In genomic region chr11:75350743-75351540, GRCh38 we compare ENCODE assay signal across 8 cellular contexts. TPM values are rescaled to one million over a fixed set of nuclear protein-coding genes. Genes with fewer than 3 reads are reported as not detected.
DNase-seq lines count a peak whose midpoint lies in the region; ATAC-seq, FAIRE-seq and TF ChIP-seq lines count a peak whose summit lies in the region.

No MANE protein-coding gene starts in this region.

- peak overlapping the region; percentile 58 for H3K4me3 ChIP-seq in AG09309 (ENCODE audit: control insufficient read depth, low read depth, low read length)
- peak overlapping the region; percentile 63 to 86 (median 84) for H3K4me3 ChIP-seq in HepG2 (replicated peaks in 1 of 3; ENCODE audit: insufficient read depth in 1 of 3, low read depth in 2 of 3, low read length in 3 of 3)

- peaks cover 3 to 8% of the 10 kb centered on the region in 2 experiments; a peak in 2 of 5 replicates for H3K27me3 ChIP-seq in HepG2 (ENCODE audit: control insufficient read depth in 1 of 2, insufficient read depth in 2 of 2, low read length in 2 of 2)

- H3K9me3 ChIP-seq in HepG2 (ENCODE audit: low read length) = no peaks in the 10 kb centered on the region

- BruUV-seq in HepG2 (replicated peaks; lab: Mats Ljungman, UMichigan) = TSS peak; percentile 49

- H3K79me2 ChIP-seq in HepG2 (ENCODE audit: insufficient read depth, low read length) = peaks cover 51% of the 10 kb centered on the region

- 13% methylated on average over 12 of the region's 47 CpGs for WGBS in HepG2 (ENCODE audit: low lambda C conversion rate)

- no peaks in the 10 kb centered on the region for H3K36me3 ChIP-seq in HepG2 (replicated peaks in 1 of 2; ENCODE audit: control insufficient read depth in 1 of 2, insufficient read depth in 2 of 2, low read length in 2 of 2)

- POLR2A ChIA-PET in HepG2 (lab: Yijun Ruan, JAX) = interaction anchor here (3.7 kb wide), 1 partner anchor 10 kb away, joined by 20 read pairs; no protein-coding TSS in a partner anchor

- DNase-seq in AG09309 (ENCODE audit: low read depth) (no peak), UCSD-AML1 (lab: John Stamatoyannopoulos, UW; ENCODE audit: unreplicated experiment) (peak; percentile 64), cerebellar cortex (ENCODE audit: low spot score) (peak; percentile 59), HepG2 (ENCODE audit: low spot score) (no peak)
- DNase-seq in stimulated activated CD8-positive, alpha-beta memory T cell treated with anti-CD3 and anti-CD28 coated beads, Interleukin-4, amount 100 ng/mL, for 48 hours = peak; percentile 57

- peaks cover 22% of the 10 kb centered on the region; the same call in 1 of the 2 replicates for H4K20me1 ChIP-seq in HepG2 (ENCODE audit: insufficient read depth, low read length)

- no peak for TF ChIP-seq POLR2A in HepG2 (IDR thresholded peaks at IDR 0.05; ENCODE audit: insufficient read depth in 1 of 2, low read depth in 2 of 2, low read length in 2 of 2)

- CTCF ChIA-PET in HepG2 (lab: Yijun Ruan, JAX; ENCODE audit: low intra/inter-chr PET ratio, low total read pairs) = interaction anchor here (1.5 kb wide), 1 partner anchor 34 kb away, joined by 6 read pairs; no protein-coding TSS in a partner anchor

- peak overlapping the region; percentile 85 for H3K9ac ChIP-seq in HepG2 (ENCODE audit: insufficient read depth, low read depth, low read length)

- peak overlapping the region; percentile 85 for H3K27ac ChIP-seq in HepG2 (ENCODE audit: extremely low read length, insufficient read depth, low read length)

- no peak for TF ChIP-seq CTCF in AG09309 (IDR thresholded peaks at IDR 0.05; ENCODE audit: control insufficient read depth, insufficient read depth, low read depth, low read length, missing control alignments)
- TF ChIP-seq CTCF in HepG2 (CRISPR knock-in tag; IDR thresholded peaks at IDR 0.05) = peak; percentile 60

- intact Hi-C loops in HepG2 (cut with micrococcal nuclease; ENCODE audit: unreplicated experiment) = no loop called here

- no peak overlapping the region for H2AFZ ChIP-seq in HepG2 (ENCODE audit: low read length)

- FAIRE-seq in HepG2 (lab: Jason Lieb, UNC) = no peak

- TF ChIP-seq EP300 in HepG2 (IDR thresholded peaks at IDR 0.05; ENCODE audit: low read depth in 2 of 2, low read length in 2 of 2) = no peak
- no peak for TF ChIP-seq EP300 in HepG2 (CRISPR knock-in tag; IDR thresholded peaks at IDR 0.05; ENCODE audit: borderline replicate concordance)

- H3K4me2 ChIP-seq in HepG2 (ENCODE audit: low read depth, low read length) = peak overlapping the region; percentile 99

- TF ChIP-seq RAD21 in HepG2 (CRISPR knock-in tag; IDR thresholded peaks at IDR 0.05) = no peak

- peak; percentile 18 for ATAC-seq in HG03066 (IDR thresholded peaks at IDR 0.05; ENCODE audit: low read depth, unreplicated experiment)
- ATAC-seq in HepG2 = peak; percentile 48
- ATAC-seq in GM21717 (IDR thresholded peaks at IDR 0.05; ENCODE audit: unreplicated experiment) = no peak
- no peak for ATAC-seq in HG03095 (IDR thresholded peaks at IDR 0.05; ENCODE audit: unreplicated experiment)

- in situ Hi-C loops in HepG2 (cut with HindIII; ENCODE audit: extremely low pct_ligation_motif_present, low pct_unique_long_range_greater_than_20kb) = no loop called here

- H3K4me1 ChIP-seq in HepG2 (ENCODE audit: insufficient read depth, low read length) = peaks cover 62% of the 10 kb centered on the region

TF ChIP-seq in HepG2, 621 proteins besides CTCF, POLR2A, EP300 and RAD21 (continues in another document):
- TF ChIP-seq MZF1 (CRISPR knock-in tag; IDR thresholded peaks at IDR 0.05; ENCODE audit: borderline replicate concordance) (no peak), ZNF317 (CRISPR knock-in tag; IDR thresholded peaks at IDR 0.05) (no peak), GZF1 (CRISPR knock-in tag; IDR thresholded peaks at IDR 0.05) (no peak), TCF12 (IDR thresholded peaks at IDR 0.05) (no peak), TCF12 (CRISPR knock-in tag; IDR thresholded peaks at IDR 0.05) (no peak), LCORL (IDR thresholded peaks at IDR 0.05) (no peak), LCORL (CRISPR knock-in tag; IDR thresholded peaks at IDR 0.05) (no peak; the same call in 1 of the 2 replicates), ZNF652 (CRISPR knock-in tag; IDR thresholded peaks at IDR 0.05; ENCODE audit: borderline replicate concordance, low read depth) (no peak), ZNF230 (CRISPR knock-in tag; IDR thresholded peaks at IDR 0.05) (no peak; the same call in 1 of the 2 replicates), ZNF850 (CRISPR knock-in tag; conservative IDR thresholded peaks at IDR 0.05) (no peak), KLF16 (CRISPR knock-in tag; IDR thresholded peaks at IDR 0.05) (no peak), REL (CRISPR knock-in tag; conservative IDR thresholded peaks at IDR 0.05) (no peak), ZNF644 (CRISPR knock-in tag; IDR thresholded peaks at IDR 0.05; ENCODE audit: low read depth) (no peak), ZNF275 (CRISPR knock-in tag; IDR thresholded peaks at IDR 0.05; ENCODE audit: borderline replicate concordance) (no peak), THYN1 (CRISPR knock-in tag; IDR thresholded peaks at IDR 0.05; ENCODE audit: borderline replicate concordance, low read depth) (no peak), KDM6A (CRISPR knock-in tag; IDR thresholded peaks at IDR 0.05; ENCODE audit: low read depth) (no peak), ZMAT3 (CRISPR knock-in tag; conservative IDR thresholded peaks at IDR 0.05) (peak; percentile 23; the same call in 1 of the 2 replicates)

RNA-seq across cellular contexts. Expression of gene ARRB1, which starts 0.5 kb away (rescaled TPM):
- 22.5 and 25.2 TPM in 2 replicates for total RNA-seq in HepG2 (2016; rRNA removed; fragmentation: Illumina TruSeq; extraction: Trizol)
- total RNA-seq in HepG2 (2016; cell fraction: cytosol; rRNA removed; fragmentation: Illumina TruSeq; extraction: Trizol; ENCODE audit: low read depth) = 15.2 and 19.6 TPM in 2 replicates
- total RNA-seq in HepG2 (2016; cell fraction: insoluble cytoplasmic fraction; rRNA removed; fragmentation: Illumina TruSeq; extraction: Trizol) = 21.7 and 25.0 TPM in 2 replicates
- total RNA-seq in HepG2 (2016; cell fraction: membrane; rRNA removed; fragmentation: Illumina TruSeq; extraction: Trizol) = 20.4 and 20.9 TPM in 2 replicates
- 15.7 and 24.9 TPM in 2 replicates for total RNA-seq in HepG2 (2016; cell fraction: nucleus; rRNA removed; fragmentation: Illumina TruSeq; extraction: Trizol)
- polyA plus RNA-seq in HepG2 (2011; rRNA removed) = 35.7 and 35.9 TPM in 2 replicates
- 33.5 and 41.0 TPM in 2 replicates for polyA plus RNA-seq in HepG2 (2011; cell fraction: cytosol; rRNA removed)
- 50.3 and 56.4 TPM in 2 replicates for polyA plus RNA-seq in HepG2 (2011; cell fraction: nucleus; rRNA removed)
- polyA plus RNA-seq in HepG2 (2012) = 25.7 and 29.8 TPM in 2 replicates
- 19.3 and 20.1 TPM in 2 replicates for polyA plus RNA-seq in HepG2 (2016; cell fraction: cytosol; fragmentation: Illumina TruSeq; extraction: Trizol; ENCODE audit: low read depth)
- 33.2 and 40.0 TPM in 2 replicates for polyA plus RNA-seq in HepG2 (2016; cell fraction: insoluble cytoplasmic fraction; fragmentation: Illumina TruSeq; extraction: Trizol; ENCODE audit: low read depth)
- polyA plus RNA-seq in HepG2 (2016; cell fraction: membrane; fragmentation: Illumina TruSeq; extraction: Trizol; ENCODE audit: low read depth) = 23.0 and 27.7 TPM in 2 replicates
- 26.7 and 32.1 TPM in 2 replicates for polyA plus RNA-seq in HepG2 (2016; cell fraction: nucleus; fragmentation: Illumina TruSeq; extraction: Trizol; ENCODE audit: insufficient read depth, low read depth)
- 48.7 and 175 TPM in 2 replicates for polyA minus RNA-seq in HepG2 (2011; rRNA and poly(A)+ RNA removed; ENCODE audit: low replicate concordance)
- polyA minus RNA-seq in HepG2 (2011; cell fraction: cytosol; rRNA and poly(A)+ RNA removed) = 37.4 and 40.0 TPM in 2 replicates
- polyA minus RNA-seq in HepG2 (2011; cell fraction: nucleus; rRNA and poly(A)+ RNA removed) = 68.6 and 72.2 TPM in 2 replicates

RNA-seq across cellular contexts. Expression of gene RPS3, which starts 48.4 kb away (rescaled TPM):
- total RNA-seq in HepG2 (2016; rRNA removed; fragmentation: Illumina TruSeq; extraction: Trizol) = 2,143 and 2,814 TPM in 2 replicates
- total RNA-seq in HepG2 (2016; cell fraction: cytosol; rRNA removed; fragmentation: Illumina TruSeq; extraction: Trizol; ENCODE audit: low read depth) = 3,026 and 3,837 TPM in 2 replicates
- 2,366 and 2,701 TPM in 2 replicates for total RNA-seq in HepG2 (2016; cell fraction: insoluble cytoplasmic fraction; rRNA removed; fragmentation: Illumina TruSeq; extraction: Trizol)
- 5,197 and 5,735 TPM in 2 replicates for total RNA-seq in HepG2 (2016; cell fraction: membrane; rRNA removed; fragmentation: Illumina TruSeq; extraction: Trizol)
- 799 and 826 TPM in 2 replicates for total RNA-seq in HepG2 (2016; cell fraction: nucleus; rRNA removed; fragmentation: Illumina TruSeq; extraction: Trizol)
- polyA plus RNA-seq in HepG2 (2011; rRNA removed) = 3,295 and 3,616 TPM in 2 replicates
- 3,790 and 3,975 TPM in 2 replicates for polyA plus RNA-seq in HepG2 (2011; cell fraction: cytosol; rRNA removed)
- 1,120 and 1,329 TPM in 2 replicates for polyA plus RNA-seq in HepG2 (2011; cell fraction: nucleus; rRNA removed)
- 4,677 and 5,383 TPM in 2 replicates for polyA plus RNA-seq in HepG2 (2012)
- polyA plus RNA-seq in HepG2 (2016; cell fraction: cytosol; fragmentation: Illumina TruSeq; extraction: Trizol; ENCODE audit: low read depth) = 4,653 and 5,328 TPM in 2 replicates
- 3,740 and 3,849 TPM in 2 replicates for polyA plus RNA-seq in HepG2 (2016; cell fraction: insoluble cytoplasmic fraction; fragmentation: Illumina TruSeq; extraction: Trizol; ENCODE audit: low read depth)
- 7,247 and 7,550 TPM in 2 replicates for polyA plus RNA-seq in HepG2 (2016; cell fraction: membrane; fragmentation: Illumina TruSeq; extraction: Trizol; ENCODE audit: low read depth)
- 2,020 and 2,028 TPM in 2 replicates for polyA plus RNA-seq in HepG2 (2016; cell fraction: nucleus; fragmentation: Illumina TruSeq; extraction: Trizol; ENCODE audit: insufficient read depth, low read depth)
- polyA minus RNA-seq in HepG2 (2011; rRNA and poly(A)+ RNA removed; ENCODE audit: low replicate concordance) = 1,170 and 2,337 TPM in 2 replicates
- polyA minus RNA-seq in HepG2 (2011; cell fraction: cytosol; rRNA and poly(A)+ RNA removed) = 547 and 597 TPM in 2 replicates
- 281 and 352 TPM in 2 replicates for polyA minus RNA-seq in HepG2 (2011; cell fraction: nucleus; rRNA and poly(A)+ RNA removed)

Comparison
In these comparisons a context has a peak if more than half of its experiments do, and no peak if none do; other contexts are left out.
1. DNase-seq: peak in UCSD-AML1 (single experiment), cerebellar cortex (single experiment) and stimulated activated CD8-positive, alpha-beta memory T cell treated with anti-CD3 and anti-CD28 coated beads, Interleukin-4, amount 100 ng/mL, for 48 hours (single experiment); none in AG09309 (single experiment) and HepG2 (single experiment).
2. ATAC-seq: peak in HG03066 (single experiment) and HepG2 (single experiment); none in GM21717 (single experiment) and HG03095 (single experiment).